8 cellular contexts compared by ENCODE assay signal in genomic region chr3:88058322-88058592, GRCh38. TPM values are rescaled to one million over a fixed set of nuclear protein-coding genes. Genes with fewer than 3 reads are reported as not detected.
A peak's percentile ranks its signal among the peaks of the same experiment; 100 is the strongest.
DNase-seq lines count a peak whose midpoint lies in the region; ATAC-seq and TF ChIP-seq lines count a peak whose summit lies in the region.

No MANE protein-coding gene starts in this region.

- H3K4me1 Mint-ChIP-seq in activated CD4-positive, alpha-beta memory T cell treated with anti-CD3 and anti-CD28 coated beads, Interleukin-2, amount 10 ng/mL, durations not matched to agents 7 days and 5 days: peaks cover 51% of the 10 kb centered on the region

- ATAC-seq in GM21529 (IDR thresholded peaks at IDR 0.05; ENCODE audit: unreplicated experiment): peak; percentile 22

- TF ChIP-seq CTCF in AG10803 (conservative IDR thresholded peaks at IDR 0.05; ENCODE audit: low read length): no peak

- CTCF ChIA-PET in activated CD4-positive, alpha-beta memory T cell treated with anti-CD3 and anti-CD28 coated beads, Interleukin-2, amount 10 ng/mL, durations not matched to agents 7 days and 5 days (lab: Charles Lee): interaction anchor here (0.6 to 2.3 kb wide), 9 partner anchors 10 to 91 kb away, joined by 3 to 12 read pairs (median 4); partner anchors contain the start of gene C3orf38

- peak overlapping the region; percentile 91 for H3K27ac ChIP-seq in substantia nigra (ENCODE audit: low read depth, low read length, poor library complexity, severe bottlenecking)

- H3K27ac Mint-ChIP-seq in activated CD4-positive, alpha-beta memory T cell treated with anti-CD3 and anti-CD28 coated beads, Interleukin-2, amount 10 ng/mL, durations not matched to agents 7 days and 5 days: peak overlapping the region; percentile 95

- POLR2A ChIA-PET in activated CD4-positive, alpha-beta memory T cell treated with anti-CD3 and anti-CD28 coated beads, Interleukin-2, amount 10 ng/mL, durations not matched to agents 7 days and 5 days (lab: Charles Lee): interaction anchor here (0.6 to 4.2 kb wide), 28 partner anchors 8 to 831 kb away, joined by 3 to 130 read pairs (median 4); partner anchors contain the start of genes C3orf38 and CHMP2B

- peak overlapping the region; percentile 76 for H3K4me3 ChIP-seq in AG10803 (ENCODE audit: low read length)
- H3K4me3 ChIP-seq in iPS-18c (ENCODE audit: insufficient read depth, low read depth, low read length): peak overlapping the region; percentile 90

- no peaks in the 10 kb centered on the region for H3K9me3 Mint-ChIP-seq in activated CD4-positive, alpha-beta memory T cell treated with anti-CD3 and anti-CD28 coated beads, Interleukin-2, amount 10 ng/mL, durations not matched to agents 7 days and 5 days

- H3K4me3 Mint-ChIP-seq in activated CD4-positive, alpha-beta memory T cell treated with anti-CD3 and anti-CD28 coated beads, Interleukin-2, amount 10 ng/mL, durations not matched to agents 7 days and 5 days: peak overlapping the region; percentile 99

- DNase-seq in AG10803 (ENCODE audit: low read depth) (no peak), substantia nigra (lab: John Stamatoyannopoulos, UW) (peak in 7 of 49 donors; percentile 25 to 81 (median 69)), T-helper 9 cell (no peak), NCI-H2029 (lab: John Stamatoyannopoulos, UW) (no peak), superior temporal gyrus (ENCODE audit: extremely low spot score) (no peak)
- no peak for DNase-seq in activated CD4-positive, alpha-beta memory T cell treated with anti-CD3 and anti-CD28 coated beads, Interleukin-2, amount 10 ng/mL, durations not matched to agents 7 days and 5 days

- no peaks in the 10 kb centered on the region for H3K27me3 Mint-ChIP-seq in activated CD4-positive, alpha-beta memory T cell treated with anti-CD3 and anti-CD28 coated beads, Interleukin-2, amount 10 ng/mL, durations not matched to agents 7 days and 5 days

- H3K36me3 Mint-ChIP-seq in activated CD4-positive, alpha-beta memory T cell treated with anti-CD3 and anti-CD28 coated beads, Interleukin-2, amount 10 ng/mL, durations not matched to agents 7 days and 5 days (ENCODE audit: low read depth): peaks cover 43% of the 10 kb centered on the region

- no peaks in the 10 kb centered on the region for H3K9me3 ChIP-seq in iPS-18c (ENCODE audit: control insufficient read depth, insufficient read depth, low read length)

RNA-seq across cellular contexts. Expression of gene CGGBP1, which starts 0.5 kb away (rescaled TPM):
- 100 to 1,000 TPM; 105 to 118 TPM for total RNA-seq in activated CD4-positive, alpha-beta memory T cell treated with anti-CD3 and anti-CD28 coated beads, Interleukin-2, amount 10 ng/mL, durations not matched to agents 7 days and 5 days

RNA-seq across cellular contexts. Expression of gene ZNF654, which starts 0.8 kb away (rescaled TPM):
- 10 to 100 TPM; 26.5 to 27.4 TPM for total RNA-seq in activated CD4-positive, alpha-beta memory T cell treated with anti-CD3 and anti-CD28 coated beads, Interleukin-2, amount 10 ng/mL, durations not matched to agents 7 days and 5 days
